8 cellular contexts compared by ENCODE assay signal in the genomic region with DNA sequence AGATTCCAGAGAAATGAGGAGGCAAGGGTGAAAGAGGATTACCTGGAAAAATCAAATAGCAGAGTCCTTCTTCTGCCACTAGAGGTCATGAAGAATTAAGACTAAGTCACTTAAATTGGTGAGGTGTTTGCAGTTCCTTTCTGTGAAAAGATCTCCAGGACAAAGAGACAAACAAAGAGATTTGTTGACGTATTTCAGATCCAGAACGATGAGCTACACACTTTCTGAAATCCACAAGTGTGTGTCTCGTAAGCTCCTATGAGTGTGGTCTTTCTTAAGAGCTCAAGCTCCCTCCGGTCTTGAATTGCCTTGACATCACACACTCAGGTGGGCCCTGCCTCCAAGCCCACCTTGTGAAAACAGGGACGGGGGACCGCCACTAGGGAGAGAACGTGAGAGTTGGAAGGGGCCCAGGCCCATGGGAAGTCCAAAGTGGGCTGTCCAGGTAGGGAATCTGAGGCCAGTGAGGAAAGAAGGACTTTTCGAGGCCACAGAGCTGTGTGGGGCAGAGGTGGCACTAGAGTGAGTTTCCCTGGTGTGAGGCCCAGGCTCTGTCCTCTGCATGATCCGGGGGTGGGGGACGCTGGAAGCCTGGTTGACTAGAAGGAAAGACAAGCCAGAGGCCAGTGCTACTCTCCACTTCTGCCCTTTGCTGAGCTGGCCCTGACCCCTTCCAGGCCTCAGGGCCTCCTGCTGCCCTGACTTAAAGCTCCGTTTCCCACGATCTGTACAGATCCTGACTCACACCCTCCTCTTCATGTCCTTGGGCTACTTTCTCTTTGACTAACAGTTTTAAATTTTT.
A peak's percentile ranks its signal among the peaks of the same experiment; 100 is the strongest.
DNase-seq lines count a peak whose midpoint lies in the region; ATAC-seq, FAIRE-seq and TF ChIP-seq lines count a peak whose summit lies in the region.

No MANE protein-coding gene starts in this region.

- H3K36me3 Mint-ChIP-seq in T-helper 17 cell (ENCODE audit: low read depth), result peaks cover 2% of the 10 kb centered on the region
- H3K36me3 Mint-ChIP-seq in naive thymus-derived CD8-positive, alpha-beta T cell, result no peaks in the 10 kb centered on the region

- no peak for TF ChIP-seq EP300 in esophagus muscularis mucosa (IDR thresholded peaks at IDR 0.05)

- H3K36me3 ChIP-seq in esophagus muscularis mucosa, result no peaks in the 10 kb centered on the region

- peak overlapping the region; percentile 96 for H3K27ac Mint-ChIP-seq in T-helper 17 cell
- H3K27ac Mint-ChIP-seq in naive thymus-derived CD8-positive, alpha-beta T cell, result peak overlapping the region; percentile 64 to 96 (median 88)

- POLR2A ChIA-PET in naive thymus-derived CD8-positive, alpha-beta T cell (lab: Charles Lee), result interaction anchor here (0.6 to 3.5 kb wide), 7 partner anchors 10 to 527 kb away, joined by 3 to 22 read pairs (median 3); no protein-coding TSS in a partner anchor

- peaks cover 24% of the 10 kb centered on the region for H3K4me1 Mint-ChIP-seq in T-helper 17 cell
- peaks cover 11 to 32% (median 24%) of the 10 kb centered on the region in 4 donors for H3K4me1 Mint-ChIP-seq in naive thymus-derived CD8-positive, alpha-beta T cell

- FAIRE-seq in G401.6 (lab: Jason Lieb, UNC), result peak; percentile 8

- TF ChIP-seq CTCF in esophagus muscularis mucosa (IDR thresholded peaks at IDR 0.05) (peak; percentile 60 to 71 (median 61)), omental fat pad (IDR thresholded peaks at IDR 0.05) (no peak)

- peak overlapping the region in 3 of 4 donors; percentile 10 to 31 (median 11) for H3K27ac ChIP-seq in esophagus muscularis mucosa (replicated peaks in 1 of 4)

- no peak for TF ChIP-seq POLR2A in esophagus muscularis mucosa (IDR thresholded peaks at IDR 0.05; ENCODE audit: low read depth)

- in situ Hi-C loops in ACHN (cut with HindIII; ENCODE audit: low pct_ligation_motif_present, low pct_unique_long_range_greater_than_20kb, low sequenced_read_pairs), result no loop called here

- H3K9me3 Mint-ChIP-seq in naive thymus-derived CD8-positive, alpha-beta T cell, result no peaks in the 10 kb centered on the region

- peaks cover 9 to 28% (median 24%) of the 10 kb centered on the region in 4 donors for H3K4me1 ChIP-seq in esophagus muscularis mucosa

- H3K27me3 ChIP-seq in esophagus muscularis mucosa, result no peaks in the 10 kb centered on the region

- ATAC-seq in T-helper 17 cell, result peak; percentile 77
- ATAC-seq in naive thymus-derived CD8-positive, alpha-beta T cell, result peak; percentile 62 to 85
- no peak for ATAC-seq in HG03565 (IDR thresholded peaks at IDR 0.05; ENCODE audit: unreplicated experiment)
- ATAC-seq in omental fat pad (ENCODE audit: low FRiP score), result no peak

- H3K4me3 ChIP-seq in esophagus muscularis mucosa, result no peak overlapping the region

- peak overlapping the region; percentile 45 for H3K4me3 Mint-ChIP-seq in T-helper 17 cell
- H3K4me3 Mint-ChIP-seq in naive thymus-derived CD8-positive, alpha-beta T cell, result peak overlapping the region in 3 of 10 donors; percentile 7 to 67 (median 65)

- 59% methylated on average over 12 of the region's 12 CpGs for WGBS in esophagus muscularis mucosa

- intact Hi-C loops in esophagus muscularis mucosa (cut with DNase I), result loop anchor here (5.0 kb wide), 2 partner anchors 511 to 526 kb away; no protein-coding TSS in a partner anchor

- H3K27me3 Mint-ChIP-seq in T-helper 17 cell, result peaks cover 14% of the 10 kb centered on the region
- H3K27me3 Mint-ChIP-seq in naive thymus-derived CD8-positive, alpha-beta T cell, result no peaks in the 10 kb centered on the region

- DNase-seq in ACHN (peak; percentile 55), MV-4-11 (lab: John Stamatoyannopoulos, UW) (peak; percentile 43), T-helper 17 cell (no peak), esophagus muscularis mucosa (ENCODE audit: extremely low spot score) (no peak), omental fat pad (ENCODE audit: low spot score) (no peak)
- DNase-seq in naive thymus-derived CD8-positive, alpha-beta T cell, result peak in 5 of 10 donors; percentile 11 to 62 (median 42)

- no peaks in the 10 kb centered on the region for H3K9me3 ChIP-seq in T-helper 17 cell (ENCODE audit: control insufficient read depth, low read length, poor library complexity, severe bottlenecking)
- no peaks in the 10 kb centered on the region for H3K9me3 ChIP-seq in esophagus muscularis mucosa

Comparison
In these comparisons a context has a peak if more than half of its experiments do, and no peak if none do; other contexts are left out.
1. DNase-seq: peak in ACHN (single experiment) and MV-4-11 (single experiment); none in T-helper 17 cell (0 of 3), esophagus muscularis mucosa (single experiment) and omental fat pad (single experiment).
2. ATAC-seq: peak in T-helper 17 cell (single experiment) and naive thymus-derived CD8-positive, alpha-beta T cell (2 of 2); none in HG03565 (single experiment) and omental fat pad (single experiment).
3. CTCF ChIP-seq: peak in esophagus muscularis mucosa (3 of 3); none in omental fat pad (0 of 3).